Comparison of ENCODE assay signal across 1 cellular context in the genomic region with DNA sequence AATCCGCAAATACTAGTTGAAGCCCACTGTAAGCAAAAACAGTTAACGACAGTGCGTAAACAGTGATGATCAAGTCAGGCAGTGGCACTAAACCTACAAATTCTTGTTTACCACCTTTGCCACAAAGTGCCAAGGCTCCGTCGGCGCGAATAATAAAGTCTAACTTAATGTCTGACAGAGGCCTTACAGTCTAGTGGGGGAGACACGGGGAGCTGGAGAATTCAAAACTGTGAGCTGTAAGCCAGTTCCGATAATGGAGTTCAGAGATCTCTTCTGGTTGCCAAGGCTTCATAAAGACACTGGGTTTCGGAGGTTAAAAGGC.
A peak's percentile ranks its signal among the peaks of the same experiment; 100 is the strongest.
TF ChIP-seq lines count a peak whose summit lies in the region.

No MANE protein-coding gene starts in this region.

TF ChIP-seq in HepG2, 621 proteins besides CTCF, POLR2A, EP300 and RAD21 (continued from another document and continues in another):
- TF ChIP-seq, protein P1, sequence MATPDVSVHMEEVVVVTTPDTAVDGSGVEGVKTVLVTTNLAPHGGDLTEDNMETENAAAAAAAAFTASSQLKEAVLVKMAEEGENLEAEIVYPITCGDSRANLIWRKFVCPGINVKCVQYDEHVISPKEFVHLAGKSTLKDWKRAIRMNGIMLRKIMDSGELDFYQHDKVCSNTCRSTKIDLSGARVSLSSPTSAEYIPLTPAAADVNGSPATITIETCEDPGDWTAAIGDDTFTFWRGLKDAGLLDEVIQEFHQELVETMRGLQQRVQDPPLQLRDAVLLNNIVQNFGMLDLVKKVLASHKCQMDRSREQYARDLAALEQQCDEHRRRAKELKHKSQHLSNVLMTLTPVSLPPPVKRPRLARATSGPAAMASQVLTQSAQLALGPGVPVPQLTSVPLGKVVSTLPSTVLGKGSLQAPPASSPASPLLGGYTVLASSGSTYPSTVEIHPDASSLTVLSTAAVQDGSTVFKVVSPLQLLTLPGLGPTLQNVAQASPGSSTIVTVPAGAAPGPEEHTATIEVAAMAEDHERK (CRISPR knock-in tag; IDR thresholded peaks at IDR 0.05; ENCODE audit: low read depth): no peak
- TF ChIP-seq HES4 (CRISPR knock-in tag; IDR thresholded peaks at IDR 0.05; ENCODE audit: borderline replicate concordance) (no peak), ZNF20 (CRISPR knock-in tag; IDR thresholded peaks at IDR 0.05) (no peak), MED8 (CRISPR knock-in tag; IDR thresholded peaks at IDR 0.05; ENCODE audit: insufficient replicate concordance) (peak; percentile 16), SETDB1 (CRISPR knock-in tag; IDR thresholded peaks at IDR 0.05; ENCODE audit: borderline replicate concordance) (no peak), ZNF543 (CRISPR knock-in tag; IDR thresholded peaks at IDR 0.05) (no peak), RBAK (CRISPR knock-in tag; IDR thresholded peaks at IDR 0.05) (peak; percentile 11; the same call in 1 of the 2 replicates), ZNF530 (CRISPR knock-in tag; IDR thresholded peaks at IDR 0.05; ENCODE audit: low read depth) (no peak), ZNF484 (CRISPR knock-in tag; IDR thresholded peaks at IDR 0.05; ENCODE audit: borderline replicate concordance, low read depth) (0 out of 2 replicates have a peak, but pooled peaks have one; percentile 18), SAP130 (CRISPR knock-in tag; IDR thresholded peaks at IDR 0.05; ENCODE audit: low read depth) (no peak), SAFB2 (CRISPR knock-in tag; IDR thresholded peaks at IDR 0.05; ENCODE audit: borderline replicate concordance, low read depth) (no peak), ARNT (IDR thresholded peaks at IDR 0.05) (no peak), NFIC (IDR thresholded peaks at IDR 0.05; ENCODE audit: low read length) (no peak), RAD51 (IDR thresholded peaks at IDR 0.05; ENCODE audit: borderline replicate concordance) (no peak), ATF1 (CRISPR knock-in tag; IDR thresholded peaks at IDR 0.05) (peak; percentile 59; the same call in 1 of the 2 replicates), RORA (CRISPR knock-in tag; IDR thresholded peaks at IDR 0.05) (no peak), GFI1 (CRISPR knock-in tag; IDR thresholded peaks at IDR 0.05; ENCODE audit: borderline replicate concordance) (peak; percentile 4; the same call in 1 of the 2 replicates), KDM2A (CRISPR knock-in tag; IDR thresholded peaks at IDR 0.05; ENCODE audit: borderline replicate concordance, low read depth) (no peak), MTA3 (CRISPR knock-in tag; IDR thresholded peaks at IDR 0.05) (no peak), NFE2L2 (IDR thresholded peaks at IDR 0.05; ENCODE audit: low read length) (no peak), ZBTB20 (CRISPR knock-in tag; IDR thresholded peaks at IDR 0.05; ENCODE audit: borderline replicate concordance, low read depth) (0 out of 2 replicates have a peak, but pooled peaks have one; percentile 0), ZNF737 (CRISPR knock-in tag; IDR thresholded peaks at IDR 0.05; ENCODE audit: borderline replicate concordance) (no peak), SMARCC2 (IDR thresholded peaks at IDR 0.05) (no peak), NONO (IDR thresholded peaks at IDR 0.05) (no peak), NONO (CRISPR knock-in tag; conservative IDR thresholded peaks at IDR 0.05) (no peak), ZNF180 (CRISPR knock-in tag; IDR thresholded peaks at IDR 0.05; ENCODE audit: borderline replicate concordance, low read depth) (no peak), TSC22D2 (CRISPR knock-in tag; IDR thresholded peaks at IDR 0.05; ENCODE audit: borderline replicate concordance) (no peak; the same call in 1 of the 2 replicates), CCAR2 (optimal IDR thresholded peaks at IDR 0.05; ENCODE audit: low read depth, low read length) (no peak), YEATS4 (CRISPR knock-in tag; IDR thresholded peaks at IDR 0.05; ENCODE audit: borderline replicate concordance) (no peak), JUND (CRISPR knock-in tag; IDR thresholded peaks at IDR 0.05) (no peak), ZNF274 (CRISPR knock-in tag; IDR thresholded peaks at IDR 0.05) (no peak), ZSCAN22 (CRISPR knock-in tag; IDR thresholded peaks at IDR 0.05) (no peak), SP1 (IDR thresholded peaks at IDR 0.05) (no peak), SP1 (CRISPR knock-in tag; IDR thresholded peaks at IDR 0.05) (no peak)
- TF ChIP-seq, protein P2, sequence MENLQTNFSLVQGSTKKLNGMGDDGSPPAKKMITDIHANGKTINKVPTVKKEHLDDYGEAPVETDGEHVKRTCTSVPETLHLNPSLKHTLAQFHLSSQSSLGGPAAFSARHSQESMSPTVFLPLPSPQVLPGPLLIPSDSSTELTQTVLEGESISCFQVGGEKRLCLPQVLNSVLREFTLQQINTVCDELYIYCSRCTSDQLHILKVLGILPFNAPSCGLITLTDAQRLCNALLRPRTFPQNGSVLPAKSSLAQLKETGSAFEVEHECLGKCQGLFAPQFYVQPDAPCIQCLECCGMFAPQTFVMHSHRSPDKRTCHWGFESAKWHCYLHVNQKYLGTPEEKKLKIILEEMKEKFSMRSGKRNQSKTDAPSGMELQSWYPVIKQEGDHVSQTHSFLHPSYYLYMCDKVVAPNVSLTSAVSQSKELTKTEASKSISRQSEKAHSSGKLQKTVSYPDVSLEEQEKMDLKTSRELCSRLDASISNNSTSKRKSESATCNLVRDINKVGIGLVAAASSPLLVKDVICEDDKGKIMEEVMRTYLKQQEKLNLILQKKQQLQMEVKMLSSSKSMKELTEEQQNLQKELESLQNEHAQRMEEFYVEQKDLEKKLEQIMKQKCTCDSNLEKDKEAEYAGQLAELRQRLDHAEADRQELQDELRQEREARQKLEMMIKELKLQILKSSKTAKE (CRISPR knock-in tag; IDR thresholded peaks at IDR 0.05; ENCODE audit: borderline replicate concordance): no peak
- TF ChIP-seq, protein P3, sequence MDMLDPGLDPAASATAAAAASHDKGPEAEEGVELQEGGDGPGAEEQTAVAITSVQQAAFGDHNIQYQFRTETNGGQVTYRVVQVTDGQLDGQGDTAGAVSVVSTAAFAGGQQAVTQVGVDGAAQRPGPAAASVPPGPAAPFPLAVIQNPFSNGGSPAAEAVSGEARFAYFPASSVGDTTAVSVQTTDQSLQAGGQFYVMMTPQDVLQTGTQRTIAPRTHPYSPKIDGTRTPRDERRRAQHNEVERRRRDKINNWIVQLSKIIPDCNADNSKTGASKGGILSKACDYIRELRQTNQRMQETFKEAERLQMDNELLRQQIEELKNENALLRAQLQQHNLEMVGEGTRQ (IDR thresholded peaks at IDR 0.05; ENCODE audit: low read depth, low read length): no peak
- TF ChIP-seq, protein P3 (CRISPR knock-in tag; IDR thresholded peaks at IDR 0.05; ENCODE audit: borderline replicate concordance): no peak
- TF ChIP-seq, protein P4, sequence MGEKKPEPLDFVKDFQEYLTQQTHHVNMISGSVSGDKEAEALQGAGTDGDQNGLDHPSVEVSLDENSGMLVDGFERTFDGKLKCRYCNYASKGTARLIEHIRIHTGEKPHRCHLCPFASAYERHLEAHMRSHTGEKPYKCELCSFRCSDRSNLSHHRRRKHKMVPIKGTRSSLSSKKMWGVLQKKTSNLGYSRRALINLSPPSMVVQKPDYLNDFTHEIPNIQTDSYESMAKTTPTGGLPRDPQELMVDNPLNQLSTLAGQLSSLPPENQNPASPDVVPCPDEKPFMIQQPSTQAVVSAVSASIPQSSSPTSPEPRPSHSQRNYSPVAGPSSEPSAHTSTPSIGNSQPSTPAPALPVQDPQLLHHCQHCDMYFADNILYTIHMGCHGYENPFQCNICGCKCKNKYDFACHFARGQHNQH (CRISPR knock-in tag; IDR thresholded peaks at IDR 0.05): no peak
- TF ChIP-seq, protein P5, sequence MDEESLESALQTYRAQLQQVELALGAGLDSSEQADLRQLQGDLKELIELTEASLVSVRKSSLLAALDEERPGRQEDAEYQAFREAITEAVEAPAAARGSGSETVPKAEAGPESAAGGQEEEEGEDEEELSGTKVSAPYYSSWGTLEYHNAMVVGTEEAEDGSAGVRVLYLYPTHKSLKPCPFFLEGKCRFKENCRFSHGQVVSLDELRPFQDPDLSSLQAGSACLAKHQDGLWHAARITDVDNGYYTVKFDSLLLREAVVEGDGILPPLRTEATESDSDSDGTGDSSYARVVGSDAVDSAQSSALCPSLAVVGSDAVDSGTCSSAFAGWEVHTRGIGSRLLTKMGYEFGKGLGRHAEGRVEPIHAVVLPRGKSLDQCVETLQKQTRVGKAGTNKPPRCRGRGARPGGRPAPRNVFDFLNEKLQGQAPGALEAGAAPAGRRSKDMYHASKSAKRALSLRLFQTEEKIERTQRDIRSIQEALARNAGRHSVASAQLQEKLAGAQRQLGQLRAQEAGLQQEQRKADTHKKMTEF (CRISPR knock-in tag; IDR thresholded peaks at IDR 0.05): no peak
- TF ChIP-seq, protein P6, sequence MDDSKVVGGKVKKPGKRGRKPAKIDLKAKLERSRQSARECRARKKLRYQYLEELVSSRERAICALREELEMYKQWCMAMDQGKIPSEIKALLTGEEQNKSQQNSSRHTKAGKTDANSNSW (CRISPR knock-in tag; IDR thresholded peaks at IDR 0.05; ENCODE audit: borderline replicate concordance): no peak
- TF ChIP-seq, protein P7, sequence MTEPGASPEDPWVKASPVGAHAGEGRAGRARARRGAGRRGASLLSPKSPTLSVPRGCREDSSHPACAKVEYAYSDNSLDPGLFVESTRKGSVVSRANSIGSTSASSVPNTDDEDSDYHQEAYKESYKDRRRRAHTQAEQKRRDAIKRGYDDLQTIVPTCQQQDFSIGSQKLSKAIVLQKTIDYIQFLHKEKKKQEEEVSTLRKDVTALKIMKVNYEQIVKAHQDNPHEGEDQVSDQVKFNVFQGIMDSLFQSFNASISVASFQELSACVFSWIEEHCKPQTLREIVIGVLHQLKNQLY (CRISPR knock-in tag; IDR thresholded peaks at IDR 0.05): no peak
- TF ChIP-seq, protein P8, sequence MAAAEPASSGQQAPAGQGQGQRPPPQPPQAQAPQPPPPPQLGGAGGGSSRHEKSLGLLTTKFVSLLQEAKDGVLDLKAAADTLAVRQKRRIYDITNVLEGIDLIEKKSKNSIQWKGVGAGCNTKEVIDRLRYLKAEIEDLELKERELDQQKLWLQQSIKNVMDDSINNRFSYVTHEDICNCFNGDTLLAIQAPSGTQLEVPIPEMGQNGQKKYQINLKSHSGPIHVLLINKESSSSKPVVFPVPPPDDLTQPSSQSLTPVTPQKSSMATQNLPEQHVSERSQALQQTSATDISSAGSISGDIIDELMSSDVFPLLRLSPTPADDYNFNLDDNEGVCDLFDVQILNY (CRISPR knock-in tag; conservative IDR thresholded peaks at IDR 0.05): no peak
- TF ChIP-seq, protein P9, sequence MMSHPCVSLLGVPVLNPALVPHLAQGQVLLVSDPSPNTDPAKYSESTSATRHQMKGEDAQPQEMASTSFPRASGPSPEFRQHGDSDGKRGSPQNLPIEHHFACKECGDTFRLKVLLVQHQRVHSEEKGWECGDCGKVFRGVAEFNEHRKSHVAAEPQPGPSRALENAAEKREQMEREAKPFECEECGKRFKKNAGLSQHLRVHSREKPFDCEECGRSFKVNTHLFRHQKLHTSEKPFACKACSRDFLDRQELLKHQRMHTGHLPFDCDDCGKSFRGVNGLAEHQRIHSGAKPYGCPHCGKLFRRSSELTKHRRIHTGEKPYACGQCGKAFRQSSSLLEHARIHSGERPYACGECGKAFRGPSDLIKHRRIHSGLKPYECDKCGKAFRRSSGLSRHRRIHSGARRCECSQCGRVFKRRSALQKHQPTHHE (CRISPR knock-in tag; IDR thresholded peaks at IDR 0.05; ENCODE audit: borderline replicate concordance): no peak
- TF ChIP-seq, protein P10, sequence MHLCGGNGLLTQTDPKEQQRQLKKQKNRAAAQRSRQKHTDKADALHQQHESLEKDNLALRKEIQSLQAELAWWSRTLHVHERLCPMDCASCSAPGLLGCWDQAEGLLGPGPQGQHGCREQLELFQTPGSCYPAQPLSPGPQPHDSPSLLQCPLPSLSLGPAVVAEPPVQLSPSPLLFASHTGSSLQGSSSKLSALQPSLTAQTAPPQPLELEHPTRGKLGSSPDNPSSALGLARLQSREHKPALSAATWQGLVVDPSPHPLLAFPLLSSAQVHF (CRISPR knock-in tag; IDR thresholded peaks at IDR 0.05): no peak
- TF ChIP-seq, protein P11, sequence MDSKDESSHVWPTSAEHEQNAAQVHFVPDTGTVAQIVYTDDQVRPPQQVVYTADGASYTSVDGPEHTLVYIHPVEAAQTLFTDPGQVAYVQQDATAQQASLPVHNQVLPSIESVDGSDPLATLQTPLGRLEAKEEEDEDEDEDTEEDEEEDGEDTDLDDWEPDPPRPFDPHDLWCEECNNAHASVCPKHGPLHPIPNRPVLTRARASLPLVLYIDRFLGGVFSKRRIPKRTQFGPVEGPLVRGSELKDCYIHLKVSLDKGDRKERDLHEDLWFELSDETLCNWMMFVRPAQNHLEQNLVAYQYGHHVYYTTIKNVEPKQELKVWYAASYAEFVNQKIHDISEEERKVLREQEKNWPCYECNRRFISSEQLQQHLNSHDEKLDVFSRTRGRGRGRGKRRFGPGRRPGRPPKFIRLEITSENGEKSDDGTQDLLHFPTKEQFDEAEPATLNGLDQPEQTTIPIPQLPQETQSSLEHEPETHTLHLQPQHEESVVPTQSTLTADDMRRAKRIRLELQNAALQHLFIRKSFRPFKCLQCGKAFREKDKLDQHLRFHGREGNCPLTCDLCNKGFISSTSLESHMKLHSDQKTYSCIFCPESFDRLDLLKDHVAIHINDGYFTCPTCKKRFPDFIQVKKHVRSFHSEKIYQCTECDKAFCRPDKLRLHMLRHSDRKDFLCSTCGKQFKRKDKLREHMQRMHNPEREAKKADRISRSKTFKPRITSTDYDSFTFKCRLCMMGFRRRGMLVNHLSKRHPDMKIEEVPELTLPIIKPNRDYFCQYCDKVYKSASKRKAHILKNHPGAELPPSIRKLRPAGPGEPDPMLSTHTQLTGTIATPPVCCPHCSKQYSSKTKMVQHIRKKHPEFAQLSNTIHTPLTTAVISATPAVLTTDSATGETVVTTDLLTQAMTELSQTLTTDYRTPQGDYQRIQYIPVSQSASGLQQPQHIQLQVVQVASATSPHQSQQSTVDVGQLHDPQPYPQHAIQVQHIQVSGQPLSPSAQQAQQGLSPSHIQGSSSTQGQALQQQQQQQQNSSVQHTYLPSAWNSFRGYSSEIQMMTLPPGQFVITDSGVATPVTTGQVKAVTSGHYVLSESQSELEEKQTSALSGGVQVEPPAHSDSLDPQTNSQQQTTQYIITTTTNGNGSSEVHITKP (CRISPR knock-in tag; IDR thresholded peaks at IDR 0.05; ENCODE audit: low read depth): no peak
- TF ChIP-seq, protein P12, sequence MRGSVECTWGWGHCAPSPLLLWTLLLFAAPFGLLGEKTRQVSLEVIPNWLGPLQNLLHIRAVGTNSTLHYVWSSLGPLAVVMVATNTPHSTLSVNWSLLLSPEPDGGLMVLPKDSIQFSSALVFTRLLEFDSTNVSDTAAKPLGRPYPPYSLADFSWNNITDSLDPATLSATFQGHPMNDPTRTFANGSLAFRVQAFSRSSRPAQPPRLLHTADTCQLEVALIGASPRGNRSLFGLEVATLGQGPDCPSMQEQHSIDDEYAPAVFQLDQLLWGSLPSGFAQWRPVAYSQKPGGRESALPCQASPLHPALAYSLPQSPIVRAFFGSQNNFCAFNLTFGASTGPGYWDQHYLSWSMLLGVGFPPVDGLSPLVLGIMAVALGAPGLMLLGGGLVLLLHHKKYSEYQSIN (CRISPR knock-in tag; IDR thresholded peaks at IDR 0.05; ENCODE audit: borderline replicate concordance): no peak
